1 cellular context compared by ENCODE assay signal in the genomic region with DNA sequence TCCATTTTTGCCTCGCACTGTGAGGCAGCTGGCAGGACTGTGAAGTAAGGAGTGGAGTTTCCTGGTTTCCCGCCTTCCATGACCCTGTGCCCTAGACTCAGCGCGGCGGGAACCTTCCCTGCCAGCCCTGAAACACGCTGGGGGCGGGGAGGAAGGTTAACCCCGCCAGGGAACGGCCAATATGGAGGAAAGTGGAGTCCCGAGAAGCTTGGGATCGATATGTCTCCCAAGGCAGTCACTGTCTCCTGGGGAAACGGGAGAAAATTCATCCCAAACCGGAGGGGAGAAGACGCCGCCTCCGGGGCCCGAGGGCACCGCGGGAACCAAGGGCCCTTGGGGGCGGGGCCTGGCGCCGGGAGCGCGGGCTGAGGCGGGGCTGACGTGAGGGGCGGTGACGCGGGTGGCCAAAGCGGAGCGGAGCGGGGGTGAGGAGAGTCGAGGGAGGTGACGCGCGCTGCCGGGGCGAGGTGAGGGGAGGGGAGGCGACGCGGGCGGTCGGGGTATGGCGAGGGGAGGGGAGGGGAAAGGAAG.
TF ChIP-seq lines count a peak whose summit lies in the region.

A gene with protein sequence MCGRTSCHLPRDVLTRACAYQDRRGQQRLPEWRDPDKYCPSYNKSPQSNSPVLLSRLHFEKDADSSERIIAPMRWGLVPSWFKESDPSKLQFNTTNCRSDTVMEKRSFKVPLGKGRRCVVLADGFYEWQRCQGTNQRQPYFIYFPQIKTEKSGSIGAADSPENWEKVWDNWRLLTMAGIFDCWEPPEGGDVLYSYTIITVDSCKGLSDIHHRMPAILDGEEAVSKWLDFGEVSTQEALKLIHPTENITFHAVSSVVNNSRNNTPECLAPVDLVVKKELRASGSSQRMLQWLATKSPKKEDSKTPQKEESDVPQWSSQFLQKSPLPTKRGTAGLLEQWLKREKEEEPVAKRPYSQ (plus strand): TSS at position 432 of the 531 bp plus-strand sequence. CDS start 863 bp downstream, outside the sequence.

TF ChIP-seq in WTC11, 78 proteins besides CTCF, POLR2A, EP300 and RAD21 (continued from another document):
- TF ChIP-seq, protein P1, sequence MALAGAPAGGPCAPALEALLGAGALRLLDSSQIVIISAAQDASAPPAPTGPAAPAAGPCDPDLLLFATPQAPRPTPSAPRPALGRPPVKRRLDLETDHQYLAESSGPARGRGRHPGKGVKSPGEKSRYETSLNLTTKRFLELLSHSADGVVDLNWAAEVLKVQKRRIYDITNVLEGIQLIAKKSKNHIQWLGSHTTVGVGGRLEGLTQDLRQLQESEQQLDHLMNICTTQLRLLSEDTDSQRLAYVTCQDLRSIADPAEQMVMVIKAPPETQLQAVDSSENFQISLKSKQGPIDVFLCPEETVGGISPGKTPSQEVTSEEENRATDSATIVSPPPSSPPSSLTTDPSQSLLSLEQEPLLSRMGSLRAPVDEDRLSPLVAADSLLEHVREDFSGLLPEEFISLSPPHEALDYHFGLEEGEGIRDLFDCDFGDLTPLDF (CRISPR knock-in tag; IDR thresholded peaks at IDR 0.05) = no peak
- TF ChIP-seq ETV6 (CRISPR knock-in tag; IDR thresholded peaks at IDR 0.05) = peak; percentile 59; the same call in 1 of the 2 replicates
- TF ChIP-seq, protein P2, sequence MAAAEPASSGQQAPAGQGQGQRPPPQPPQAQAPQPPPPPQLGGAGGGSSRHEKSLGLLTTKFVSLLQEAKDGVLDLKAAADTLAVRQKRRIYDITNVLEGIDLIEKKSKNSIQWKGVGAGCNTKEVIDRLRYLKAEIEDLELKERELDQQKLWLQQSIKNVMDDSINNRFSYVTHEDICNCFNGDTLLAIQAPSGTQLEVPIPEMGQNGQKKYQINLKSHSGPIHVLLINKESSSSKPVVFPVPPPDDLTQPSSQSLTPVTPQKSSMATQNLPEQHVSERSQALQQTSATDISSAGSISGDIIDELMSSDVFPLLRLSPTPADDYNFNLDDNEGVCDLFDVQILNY (CRISPR knock-in tag; IDR thresholded peaks at IDR 0.05) = peak; percentile 93
- TF ChIP-seq, protein P3, sequence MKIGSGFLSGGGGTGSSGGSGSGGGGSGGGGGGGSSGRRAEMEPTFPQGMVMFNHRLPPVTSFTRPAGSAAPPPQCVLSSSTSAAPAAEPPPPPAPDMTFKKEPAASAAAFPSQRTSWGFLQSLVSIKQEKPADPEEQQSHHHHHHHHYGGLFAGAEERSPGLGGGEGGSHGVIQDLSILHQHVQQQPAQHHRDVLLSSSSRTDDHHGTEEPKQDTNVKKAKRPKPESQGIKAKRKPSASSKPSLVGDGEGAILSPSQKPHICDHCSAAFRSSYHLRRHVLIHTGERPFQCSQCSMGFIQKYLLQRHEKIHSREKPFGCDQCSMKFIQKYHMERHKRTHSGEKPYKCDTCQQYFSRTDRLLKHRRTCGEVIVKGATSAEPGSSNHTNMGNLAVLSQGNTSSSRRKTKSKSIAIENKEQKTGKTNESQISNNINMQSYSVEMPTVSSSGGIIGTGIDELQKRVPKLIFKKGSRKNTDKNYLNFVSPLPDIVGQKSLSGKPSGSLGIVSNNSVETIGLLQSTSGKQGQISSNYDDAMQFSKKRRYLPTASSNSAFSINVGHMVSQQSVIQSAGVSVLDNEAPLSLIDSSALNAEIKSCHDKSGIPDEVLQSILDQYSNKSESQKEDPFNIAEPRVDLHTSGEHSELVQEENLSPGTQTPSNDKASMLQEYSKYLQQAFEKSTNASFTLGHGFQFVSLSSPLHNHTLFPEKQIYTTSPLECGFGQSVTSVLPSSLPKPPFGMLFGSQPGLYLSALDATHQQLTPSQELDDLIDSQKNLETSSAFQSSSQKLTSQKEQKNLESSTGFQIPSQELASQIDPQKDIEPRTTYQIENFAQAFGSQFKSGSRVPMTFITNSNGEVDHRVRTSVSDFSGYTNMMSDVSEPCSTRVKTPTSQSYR (CRISPR knock-in tag; IDR thresholded peaks at IDR 0.05) = no peak
- TF ChIP-seq PRRX2 (CRISPR knock-in tag; IDR thresholded peaks at IDR 0.05) = no peak
- no peak for TF ChIP-seq NR1H2 (CRISPR knock-in tag; IDR thresholded peaks at IDR 0.05)
- no peak for TF ChIP-seq JUN (CRISPR knock-in tag; IDR thresholded peaks at IDR 0.05)
- TF ChIP-seq, protein P4, sequence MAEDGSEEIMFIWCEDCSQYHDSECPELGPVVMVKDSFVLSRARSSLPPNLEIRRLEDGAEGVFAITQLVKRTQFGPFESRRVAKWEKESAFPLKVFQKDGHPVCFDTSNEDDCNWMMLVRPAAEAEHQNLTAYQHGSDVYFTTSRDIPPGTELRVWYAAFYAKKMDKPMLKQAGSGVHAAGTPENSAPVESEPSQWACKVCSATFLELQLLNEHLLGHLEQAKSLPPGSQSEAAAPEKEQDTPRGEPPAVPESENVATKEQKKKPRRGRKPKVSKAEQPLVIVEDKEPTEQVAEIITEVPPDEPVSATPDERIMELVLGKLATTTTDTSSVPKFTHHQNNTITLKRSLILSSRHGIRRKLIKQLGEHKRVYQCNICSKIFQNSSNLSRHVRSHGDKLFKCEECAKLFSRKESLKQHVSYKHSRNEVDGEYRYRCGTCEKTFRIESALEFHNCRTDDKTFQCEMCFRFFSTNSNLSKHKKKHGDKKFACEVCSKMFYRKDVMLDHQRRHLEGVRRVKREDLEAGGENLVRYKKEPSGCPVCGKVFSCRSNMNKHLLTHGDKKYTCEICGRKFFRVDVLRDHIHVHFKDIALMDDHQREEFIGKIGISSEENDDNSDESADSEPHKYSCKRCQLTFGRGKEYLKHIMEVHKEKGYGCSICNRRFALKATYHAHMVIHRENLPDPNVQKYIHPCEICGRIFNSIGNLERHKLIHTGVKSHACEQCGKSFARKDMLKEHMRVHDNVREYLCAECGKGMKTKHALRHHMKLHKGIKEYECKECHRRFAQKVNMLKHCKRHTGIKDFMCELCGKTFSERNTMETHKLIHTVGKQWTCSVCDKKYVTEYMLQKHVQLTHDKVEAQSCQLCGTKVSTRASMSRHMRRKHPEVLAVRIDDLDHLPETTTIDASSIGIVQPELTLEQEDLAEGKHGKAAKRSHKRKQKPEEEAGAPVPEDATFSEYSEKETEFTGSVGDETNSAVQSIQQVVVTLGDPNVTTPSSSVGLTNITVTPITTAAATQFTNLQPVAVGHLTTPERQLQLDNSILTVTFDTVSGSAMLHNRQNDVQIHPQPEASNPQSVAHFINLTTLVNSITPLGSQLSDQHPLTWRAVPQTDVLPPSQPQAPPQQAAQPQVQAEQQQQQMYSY (CRISPR knock-in tag; IDR thresholded peaks at IDR 0.05) = no peak
- TF ChIP-seq, protein P5, sequence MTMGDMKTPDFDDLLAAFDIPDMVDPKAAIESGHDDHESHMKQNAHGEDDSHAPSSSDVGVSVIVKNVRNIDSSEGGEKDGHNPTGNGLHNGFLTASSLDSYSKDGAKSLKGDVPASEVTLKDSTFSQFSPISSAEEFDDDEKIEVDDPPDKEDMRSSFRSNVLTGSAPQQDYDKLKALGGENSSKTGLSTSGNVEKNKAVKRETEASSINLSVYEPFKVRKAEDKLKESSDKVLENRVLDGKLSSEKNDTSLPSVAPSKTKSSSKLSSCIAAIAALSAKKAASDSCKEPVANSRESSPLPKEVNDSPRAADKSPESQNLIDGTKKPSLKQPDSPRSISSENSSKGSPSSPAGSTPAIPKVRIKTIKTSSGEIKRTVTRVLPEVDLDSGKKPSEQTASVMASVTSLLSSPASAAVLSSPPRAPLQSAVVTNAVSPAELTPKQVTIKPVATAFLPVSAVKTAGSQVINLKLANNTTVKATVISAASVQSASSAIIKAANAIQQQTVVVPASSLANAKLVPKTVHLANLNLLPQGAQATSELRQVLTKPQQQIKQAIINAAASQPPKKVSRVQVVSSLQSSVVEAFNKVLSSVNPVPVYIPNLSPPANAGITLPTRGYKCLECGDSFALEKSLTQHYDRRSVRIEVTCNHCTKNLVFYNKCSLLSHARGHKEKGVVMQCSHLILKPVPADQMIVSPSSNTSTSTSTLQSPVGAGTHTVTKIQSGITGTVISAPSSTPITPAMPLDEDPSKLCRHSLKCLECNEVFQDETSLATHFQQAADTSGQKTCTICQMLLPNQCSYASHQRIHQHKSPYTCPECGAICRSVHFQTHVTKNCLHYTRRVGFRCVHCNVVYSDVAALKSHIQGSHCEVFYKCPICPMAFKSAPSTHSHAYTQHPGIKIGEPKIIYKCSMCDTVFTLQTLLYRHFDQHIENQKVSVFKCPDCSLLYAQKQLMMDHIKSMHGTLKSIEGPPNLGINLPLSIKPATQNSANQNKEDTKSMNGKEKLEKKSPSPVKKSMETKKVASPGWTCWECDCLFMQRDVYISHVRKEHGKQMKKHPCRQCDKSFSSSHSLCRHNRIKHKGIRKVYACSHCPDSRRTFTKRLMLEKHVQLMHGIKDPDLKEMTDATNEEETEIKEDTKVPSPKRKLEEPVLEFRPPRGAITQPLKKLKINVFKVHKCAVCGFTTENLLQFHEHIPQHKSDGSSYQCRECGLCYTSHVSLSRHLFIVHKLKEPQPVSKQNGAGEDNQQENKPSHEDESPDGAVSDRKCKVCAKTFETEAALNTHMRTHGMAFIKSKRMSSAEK (CRISPR knock-in tag; IDR thresholded peaks at IDR 0.05; ENCODE audit: borderline replicate concordance) = no peak
- TF ChIP-seq, protein P6, sequence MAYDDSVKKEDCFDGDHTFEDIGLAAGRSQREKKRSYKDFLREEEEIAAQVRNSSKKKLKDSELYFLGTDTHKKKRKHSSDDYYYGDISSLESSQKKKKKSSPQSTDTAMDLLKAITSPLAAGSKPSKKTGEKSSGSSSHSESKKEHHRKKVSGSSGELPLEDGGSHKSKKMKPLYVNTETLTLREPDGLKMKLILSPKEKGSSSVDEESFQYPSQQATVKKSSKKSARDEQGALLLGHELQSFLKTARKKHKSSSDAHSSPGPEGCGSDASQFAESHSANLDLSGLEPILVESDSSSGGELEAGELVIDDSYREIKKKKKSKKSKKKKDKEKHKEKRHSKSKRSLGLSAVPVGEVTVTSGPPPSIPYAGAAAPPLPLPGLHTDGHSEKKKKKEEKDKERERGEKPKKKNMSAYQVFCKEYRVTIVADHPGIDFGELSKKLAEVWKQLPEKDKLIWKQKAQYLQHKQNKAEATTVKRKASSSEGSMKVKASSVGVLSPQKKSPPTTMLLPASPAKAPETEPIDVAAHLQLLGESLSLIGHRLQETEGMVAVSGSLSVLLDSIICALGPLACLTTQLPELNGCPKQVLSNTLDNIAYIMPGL (CRISPR knock-in tag; IDR thresholded peaks at IDR 0.05) = no peak
- no peak for TF ChIP-seq JAZF1 (CRISPR knock-in tag; IDR thresholded peaks at IDR 0.05)
- TF ChIP-seq NFE2L1 (CRISPR knock-in tag; IDR thresholded peaks at IDR 0.05) = 0 out of 2 replicates have a peak, but pooled peaks have one; percentile 38
- TF ChIP-seq, protein P7, sequence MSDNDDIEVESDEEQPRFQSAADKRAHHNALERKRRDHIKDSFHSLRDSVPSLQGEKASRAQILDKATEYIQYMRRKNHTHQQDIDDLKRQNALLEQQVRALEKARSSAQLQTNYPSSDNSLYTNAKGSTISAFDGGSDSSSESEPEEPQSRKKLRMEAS (CRISPR knock-in tag; IDR thresholded peaks at IDR 0.05) = peak; percentile 28; the same call in 1 of the 2 replicates
- no peak; the same call in 1 of the 2 replicates for TF ChIP-seq FOXK1 (CRISPR knock-in tag; IDR thresholded peaks at IDR 0.05)
- TF ChIP-seq IRF2 (CRISPR knock-in tag; IDR thresholded peaks at IDR 0.05; ENCODE audit: borderline replicate concordance, low read depth) = no peak
